ENCODE assay signal across 14 cellular contexts in genomic region chr5:135916638-135917263, GRCh38. TPM values are rescaled to one million over a fixed set of nuclear protein-coding genes. Genes with fewer than 3 reads are reported as not detected.
"Had no signal": no experiment of that assay in that cellular context is flagged by ENCODE, and none has a peak within 500 bp of the region (broad histone marks: within the 10 kb centered on the region; RNA-seq: fewer than 3 reads in every experiment).

No MANE protein-coding gene starts in this region.

- H3K27ac Mint-ChIP-seq: activated CD4-positive, alpha-beta T cell treated with anti-CD3 and anti-CD28 coated beads, Interleukin-2, amount 10 ng/mL, durations not matched to agents 24 days and 14 days; activated naive CD8-positive, alpha-beta T cell had no signal

- H3K4me3 Mint-ChIP-seq: activated CD4-positive, alpha-beta T cell treated with anti-CD3 and anti-CD28 coated beads, Interleukin-2, amount 10 ng/mL, durations not matched to agents 24 days and 14 days; activated naive CD8-positive, alpha-beta T cell had no signal

- H3K4me1 Mint-ChIP-seq: activated CD4-positive, alpha-beta T cell treated with anti-CD3 and anti-CD28 coated beads, Interleukin-2, amount 10 ng/mL, durations not matched to agents 24 days and 14 days had no signal

- H3K9me3 Mint-ChIP-seq: activated CD4-positive, alpha-beta T cell treated with anti-CD3 and anti-CD28 coated beads, Interleukin-2, amount 10 ng/mL, durations not matched to agents 24 days and 14 days had no signal

- H3K36me3 Mint-ChIP-seq: activated naive CD8-positive, alpha-beta T cell had no signal

- DNase-seq: activated CD4-positive, alpha-beta T cell treated with anti-CD3 and anti-CD28 coated beads, Interleukin-2, amount 10 ng/mL, durations not matched to agents 24 days and 14 days; activated effector memory CD4-positive, alpha-beta T cell treated with Interleukin-2 at 50 U/mL for 16 hours; anterior cingulate cortex; dorsolateral prefrontal cortex; hypothalamus; T-helper 9 cell had no signal

RNA-seq across cellular contexts. Expression of gene IL9, which starts 21.1 kb away (rescaled TPM):
- total RNA-seq: dorsolateral prefrontal cortex, esophagus muscularis mucosa, fibroblast of villous mesenchyme, lower leg skin, mesenteric fat pad, skeletal muscle tissue, tibial nerve, vagina had no signal

RNA-seq across cellular contexts. Expression of gene LECT2, which starts 38.0 kb away (rescaled TPM):
- total RNA-seq: activated CD4-positive, alpha-beta T cell treated with anti-CD3 and anti-CD28 coated beads, Interleukin-2, amount 10 ng/mL, durations not matched to agents 24 days and 14 days; dorsolateral prefrontal cortex; esophagus muscularis mucosa; fibroblast of villous mesenchyme; lower leg skin; mesenteric fat pad; skeletal muscle tissue; tibial nerve; vagina had no signal
